13 cellular contexts compared by ENCODE assay signal in genomic region chr2:200077210-200077650, GRCh38.
DNase-seq lines count a peak whose midpoint lies in the region; TF ChIP-seq lines count a peak whose summit lies in the region.
"Had no signal": no experiment of that assay in that cellular context is flagged by ENCODE, and none has a peak within 500 bp of the region (broad histone marks: within the 10 kb centered on the region; RNA-seq: fewer than 3 reads in every experiment).

No MANE protein-coding gene starts in this region.

- DNase-seq in DMS 273 (lab: John Stamatoyannopoulos, UW; ENCODE audit: unreplicated experiment) (peak; percentile 34), DMS 273 treated with DMSO at 0.1 percent for 48 hours (lab: John Stamatoyannopoulos, UW) (no peak), RWPE1 (ENCODE audit: low spot score) (peak; percentile 27), fibroblast of the conjunctiva (ENCODE audit: low read depth) (peak; percentile 58), renal cortical epithelial cell (ENCODE audit: low read depth) (peak; percentile 84), SKM-1 (lab: John Stamatoyannopoulos, UW; ENCODE audit: unreplicated experiment) (no peak), NCI-H2081 treated with DMSO at 0.1 percent for 48 hours (lab: John Stamatoyannopoulos, UW) (no peak), SKM-1 treated with dmso at 0.1 percent for 144 hours (lab: John Stamatoyannopoulos, UW; ENCODE audit: unreplicated experiment) (no peak)
- DNase-seq: activated T-cell treated with anti-CD3 and anti-CD28 coated beads, Interleukin-2, amount 50 U/mL, for 4 hours; endodermal cell; stimulated activated CD4-positive, alpha-beta T cell treated with anti-CD3 and anti-CD28 coated beads, Interleukin-1b, Interleukin-23, amount 100 ng/mL, for 48 hours; T-helper 1 cell had no signal

- no peak for TF ChIP-seq CTCF in RWPE1 (conservative IDR thresholded peaks at IDR 0.05; ENCODE audit: low read depth)

- POLR2A ChIA-PET in RWPE1 (lab: Yijun Ruan, JAX; ENCODE audit: low non-redundant PET): no interaction called here

- no peak overlapping the region for H3K27ac ChIP-seq in RWPE1
- H3K27ac ChIP-seq: 22Rv1 had no signal

- CTCF ChIA-PET in RWPE1 (lab: Yijun Ruan, JAX): interaction anchor here (0.6 kb wide), 1 partner anchor 30 kb away, joined by 4 read pairs; no protein-coding TSS in a partner anchor

Comparison
In these comparisons a context has a peak if more than half of its experiments do, and no peak if none do; other contexts are left out.
1. DNase-seq: peak in DMS 273 (single experiment), RWPE1 (single experiment), fibroblast of the conjunctiva (single experiment) and renal cortical epithelial cell (single experiment); none in DMS 273 treated with DMSO at 0.1 percent for 48 hours (single experiment), SKM-1 (single experiment), NCI-H2081 treated with DMSO at 0.1 percent for 48 hours (single experiment) and SKM-1 treated with dmso at 0.1 percent for 144 hours (single experiment).